ENCODE assay signal across 15 cellular contexts in genomic region chr3:191963182-191963581, GRCh38.
DNase-seq lines count a peak whose midpoint lies in the region; ATAC-seq and TF ChIP-seq lines count a peak whose summit lies in the region.
"Had no signal": no experiment of that assay in that cellular context is flagged by ENCODE, and none has a peak within 500 bp of the region (broad histone marks: within the 10 kb centered on the region; RNA-seq: fewer than 3 reads in every experiment).

No MANE protein-coding gene starts in this region.

- peak; percentile 69; the same call in 1 of the 2 replicates for TF ChIP-seq EP300 in Ishikawa (IDR thresholded peaks at IDR 0.05; ENCODE audit: borderline replicate concordance)

- no peak overlapping the region for H3K4me3 Mint-ChIP-seq in type B pancreatic cell
- H3K4me3 Mint-ChIP-seq: IgD-negative memory B cell, nephron progenitor cell had no signal

- H3K27me3 Mint-ChIP-seq in type B pancreatic cell, result no peaks in the 10 kb centered on the region
- H3K27me3 Mint-ChIP-seq: IgD-negative memory B cell had no signal

- POLR2A ChIA-PET in GM10248 (lab: Yijun Ruan, JAX), result no interaction called here

- no peaks in the 10 kb centered on the region for H3K9me3 Mint-ChIP-seq in type B pancreatic cell
- H3K9me3 Mint-ChIP-seq: nephron progenitor cell had no signal

- H3K4me1 Mint-ChIP-seq in type B pancreatic cell (ENCODE audit: unreplicated experiment), result peaks cover 23% of the 10 kb centered on the region

- no peak overlapping the region for H3K27ac Mint-ChIP-seq in type B pancreatic cell
- H3K27ac Mint-ChIP-seq: IgD-negative memory B cell, nephron progenitor cell had no signal

- CTCF ChIA-PET in GM10248 (lab: Yijun Ruan, JAX), result interaction anchor here (1.9 kb wide), 1 partner anchor 481 kb away, joined by 3 read pairs; no protein-coding TSS in a partner anchor

- peak; percentile 37 for ATAC-seq in GM21529 (IDR thresholded peaks at IDR 0.05; ENCODE audit: unreplicated experiment)

- TF ChIP-seq CTCF in type B pancreatic cell (conservative IDR thresholded peaks at IDR 0.05) (no peak), GM10248 (IDR thresholded peaks at IDR 0.05; ENCODE audit: control extremely low read depth, extremely low read depth, low read depth, missing control alignments) (no peak)

- DNase-seq in astrocyte of the hippocampus (ENCODE audit: low read depth, low spot score) (peak; percentile 88), kidney tubule cell (ENCODE audit: low spot score) (peak; percentile 87), type B pancreatic cell (ENCODE audit: extremely low spot score, unreplicated experiment) (no peak), GM10248 (ENCODE audit: extremely low spot score) (no peak), NCI-H748 (lab: John Stamatoyannopoulos, UW; ENCODE audit: unreplicated experiment) (no peak)
- DNase-seq in NK-92 treated with Interleukin-12 subunit alpha and Interleukin-12 subunit beta, amount 100 ng/mL, for 24 hours (lab: John Stamatoyannopoulos, UW), result no peak
- DNase-seq: activated CD4-positive, alpha-beta T cell treated with anti-CD3 and anti-CD28 coated beads for 4 hours; anterior cingulate cortex; effector CD4-positive, alpha-beta T cell; left ventricle myocardium inferior; NCI-H187; nephron progenitor cell had no signal

- no peak for TF ChIP-seq RAD21 in Ishikawa (IDR thresholded peaks at IDR 0.05; ENCODE audit: low read depth)

- no peaks in the 10 kb centered on the region for H3K36me3 Mint-ChIP-seq in type B pancreatic cell
- H3K36me3 Mint-ChIP-seq: IgD-negative memory B cell had no signal

TF ChIP-seq in Ishikawa, 13 proteins besides CTCF, POLR2A, EP300 and RAD21:
- no peak for TF ChIP-seq TAF1 (IDR thresholded peaks at IDR 0.05; ENCODE audit: low read depth)
- TF ChIP-seq ZBTB7A (IDR thresholded peaks at IDR 0.05; ENCODE audit: low read depth), result no peak
- peak; percentile 43; the same call in 1 of the 2 replicates for TF ChIP-seq NFIC (IDR thresholded peaks at IDR 0.05)
- TF ChIP-seq REST (IDR thresholded peaks at IDR 0.05; ENCODE audit: low read depth), result no peak
- no peak for TF ChIP-seq CEBPB (IDR thresholded peaks at IDR 0.05)
- no peak for TF ChIP-seq YY1 (IDR thresholded peaks at IDR 0.05; ENCODE audit: low read depth)
- no peak for TF ChIP-seq CREB1 (IDR thresholded peaks at IDR 0.05; ENCODE audit: low read depth)
- TF ChIP-seq EGR1 (IDR thresholded peaks at IDR 0.05), result no peak
- TF ChIP-seq MAX (IDR thresholded peaks at IDR 0.05), result no peak
- 0 out of 2 replicates have a peak, but pooled peaks have one; percentile 31 for TF ChIP-seq USF1 (IDR thresholded peaks at IDR 0.05)
- peak; percentile 58 for TF ChIP-seq TEAD4 (IDR thresholded peaks at IDR 0.05)
- TF ChIP-seq TCF12 (IDR thresholded peaks at IDR 0.05; ENCODE audit: low read depth), result peak; percentile 65
- TF ChIP-seq FOXM1 (IDR thresholded peaks at IDR 0.05; ENCODE audit: borderline replicate concordance, low read depth), result 0 out of 2 replicates have a peak, but pooled peaks have one; percentile 41

Comparison
In these comparisons a context has a peak if more than half of its experiments do, and no peak if none do; other contexts are left out.
1. DNase-seq: peak in astrocyte of the hippocampus (single experiment) and kidney tubule cell (single experiment); none in type B pancreatic cell (single experiment), NK-92 treated with Interleukin-12 subunit alpha and Interleukin-12 subunit beta, amount 100 ng/mL, for 24 hours (single experiment), GM10248 (single experiment) and NCI-H748 (single experiment).